Comparison of ENCODE assay signal across 1 cellular context in the genomic region with DNA sequence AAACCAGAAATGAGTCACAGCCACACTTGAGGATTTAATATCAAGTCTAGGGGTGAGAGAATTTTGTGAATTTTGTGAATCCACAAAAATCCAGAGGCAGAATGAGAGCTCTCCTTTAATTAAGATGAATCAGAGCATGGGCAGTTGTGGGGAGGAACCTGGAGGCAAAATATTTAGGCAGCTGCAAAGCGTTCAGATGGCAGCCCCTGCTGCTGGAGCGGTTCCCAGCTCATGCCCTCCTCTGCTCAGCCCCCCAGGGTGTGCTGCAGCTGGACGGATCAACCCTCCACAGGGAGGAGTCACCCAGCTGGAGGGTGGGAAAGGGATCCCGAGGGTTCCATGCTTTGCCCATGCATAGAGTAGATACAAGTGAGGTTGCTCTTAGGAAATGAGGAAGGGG.
TF ChIP-seq lines count a peak whose summit lies in the region.

No MANE protein-coding gene starts in this region.

TF ChIP-seq in SK-N-SH, 30 proteins besides CTCF, POLR2A, EP300 and RAD21 (continued from another document):
- TF ChIP-seq USF2 (IDR thresholded peaks at IDR 0.05; ENCODE audit: borderline replicate concordance, low read depth, low read length) (no peak), CHD2 (IDR thresholded peaks at IDR 0.05; ENCODE audit: low read length, partially characterized antibody) (no peak), EZH2phosphoT487 (IDR thresholded peaks at IDR 0.05; ENCODE audit: borderline replicate concordance, low read depth) (no peak), ELF1 (IDR thresholded peaks at IDR 0.05) (no peak), MXI1 (IDR thresholded peaks at IDR 0.05; ENCODE audit: low read depth, low read length) (peak; percentile 37; the same call in 1 of the 2 replicates)
